In genomic region chr4:55087016-55087929, GRCh38 we compare ENCODE assay signal across 24 cellular contexts. TPM values are rescaled to one million over a fixed set of nuclear protein-coding genes. Genes with fewer than 3 reads are reported as not detected.
DNase-seq lines count a peak whose midpoint lies in the region; ATAC-seq and TF ChIP-seq lines count a peak whose summit lies in the region.
"Had no signal": no experiment of that assay in that cellular context is flagged by ENCODE, and none has a peak within 500 bp of the region (broad histone marks: within the 10 kb centered on the region; RNA-seq: fewer than 3 reads in every experiment).

No MANE protein-coding gene starts in this region.

- H3K4me1 Mint-ChIP-seq in memory B cell (peaks cover 2% of the 10 kb centered on the region), osteocyte (ENCODE audit: unreplicated experiment) (no peaks in the 10 kb centered on the region)
- H3K4me1 Mint-ChIP-seq: IgD-negative memory B cell had no signal

- H3K9me2 ChIP-seq in SK-N-SH: no peaks in the 10 kb centered on the region

- H3K27me3 ChIP-seq in SK-N-SH (ENCODE audit: insufficient read depth) (0 out of 2 replicates have a peak, but pooled peaks cover 5% of the 10 kb centered on the region), esophagus muscularis mucosa (no peaks in the 10 kb centered on the region)

- WGBS in SK-N-SH (ENCODE audit: low lambda C conversion rate): 32% methylated on average over 8 of the region's 8 CpGs
- 34% methylated on average over 8 of the region's 8 CpGs for WGBS in esophagus muscularis mucosa

- TF ChIP-seq RAD21 in SK-N-SH (IDR thresholded peaks at IDR 0.05; ENCODE audit: low read length): no peak

- peaks cover 2% of the 10 kb centered on the region for H3K9me3 Mint-ChIP-seq in memory B cell
- H3K9me3 Mint-ChIP-seq in osteocyte (ENCODE audit: unreplicated experiment): no peaks in the 10 kb centered on the region
- H3K9me3 Mint-ChIP-seq: activated T-cell treated with anti-CD3 and anti-CD28 coated beads, Interleukin-2, amount 50 U/mL, for 24 hours; CD4-positive, alpha-beta T cell; IgD-negative memory B cell; natural killer cell treated with Interleukin-12 subunit alpha and Interleukin-12 subunit beta and Interleukin-15 and Interleukin-18, amount 100 ng/mL, for 72 hours; stimulated activated naive B cell treated with anti-CD40 and anti-IgM and Interleukin-4, amounts not matched to agents 10 μg/mL and 1 μg/mL and 100 μg/mL, for 72 hours; type B pancreatic cell had no signal

- intact Hi-C loops in esophagus muscularis mucosa (cut with DNase I): no loop called here

- no peaks in the 10 kb centered on the region for H3F3A ChIP-seq in SK-N-SH (replicated peaks; ENCODE audit: insufficient read depth)

- no peak for ATAC-seq in memory B cell (ENCODE audit: low read depth)
- ATAC-seq: A549; natural killer cell treated with Interleukin-12 subunit alpha and Interleukin-12 subunit beta and Interleukin-15 and Interleukin-18, amount 100 ng/mL, for 72 hours; Panc1 had no signal

- DNase-seq in AG20443 (ENCODE audit: low spot score) (peak; percentile 14), SK-N-SH (peak; percentile 61), esophagus muscularis mucosa (ENCODE audit: extremely low spot score) (peak; percentile 42), memory B cell (ENCODE audit: low spot score in 2 of 2) (no peak), osteocyte (ENCODE audit: extremely low spot score, unreplicated experiment) (no peak), NCI-H1417 (lab: John Stamatoyannopoulos, UW) (no peak), MV-4-11 (lab: John Stamatoyannopoulos, UW) (no peak), SKM-1 (lab: John Stamatoyannopoulos, UW; ENCODE audit: unreplicated experiment) (no peak)
- DNase-seq: activated CD4-positive, alpha-beta T cell treated with anti-CD3 and anti-CD28 coated beads, Interleukin-2, amount 50 U/mL, for 4 hours; activated naive CD4-positive, alpha-beta T cell treated with anti-CD3 and anti-CD28 coated beads, Interleukin-2, amount 50 U/mL, for 16 hours; activated T-cell treated with anti-CD3 and anti-CD28 coated beads, Interleukin-2, amount 50 U/mL, for 24 hours; CD4-positive, alpha-beta T cell; DMS79; effector memory CD4-positive, alpha-beta T cell; H7; stimulated activated CD4-positive, alpha-beta T cell treated with anti-CD3 and anti-CD28 coated beads, Interleukin-15, amount 100 ng/mL, for 24 hours; stimulated activated naive B cell treated with anti-CD40 and anti-IgM and Interleukin-4, amounts not matched to agents 10 μg/mL and 1 μg/mL and 100 μg/mL, for 72 hours; SW 1271 had no signal

- no peaks in the 10 kb centered on the region for H3K36me3 Mint-ChIP-seq in memory B cell
- no peaks in the 10 kb centered on the region for H3K36me3 Mint-ChIP-seq in osteocyte (ENCODE audit: unreplicated experiment)
- H3K36me3 Mint-ChIP-seq: natural killer cell treated with Interleukin-12 subunit alpha and Interleukin-12 subunit beta and Interleukin-15 and Interleukin-18, amount 100 ng/mL, for 72 hours; stimulated activated naive B cell treated with anti-CD40 and anti-IgM and Interleukin-4, amounts not matched to agents 10 μg/mL and 1 μg/mL and 100 μg/mL, for 72 hours; type B pancreatic cell had no signal

- H3K4me3 Mint-ChIP-seq in memory B cell: no peak overlapping the region
- no peak overlapping the region for H3K4me3 Mint-ChIP-seq in osteocyte (ENCODE audit: unreplicated experiment)
- H3K4me3 Mint-ChIP-seq: activated T-cell treated with anti-CD3 and anti-CD28 coated beads, Interleukin-2, amount 50 U/mL, for 24 hours; CD4-positive, alpha-beta T cell; natural killer cell treated with Interleukin-12 subunit alpha and Interleukin-12 subunit beta and Interleukin-15 and Interleukin-18, amount 100 ng/mL, for 72 hours; stimulated activated naive B cell treated with anti-CD40 and anti-IgM and Interleukin-4, amounts not matched to agents 10 μg/mL and 1 μg/mL and 100 μg/mL, for 72 hours; type B pancreatic cell had no signal

- no peaks in the 10 kb centered on the region for H3K9me3 ChIP-seq in SK-N-SH
- H3K9me3 ChIP-seq in esophagus muscularis mucosa: no peaks in the 10 kb centered on the region
- H3K9me3 ChIP-seq: A549 had no signal

- no peak overlapping the region for H2AFZ ChIP-seq in SK-N-SH (ENCODE audit: low read depth)

- H3K27ac ChIP-seq in SK-N-SH (ENCODE audit: low read depth in 2 of 2, low read length in 1 of 2) (peak overlapping the region in 1 of 2 experiments; percentile 80; a peak in 2 of 4 replicates), esophagus muscularis mucosa (replicated peaks in 1 of 4) (no peak overlapping the region)
- H3K27ac ChIP-seq: A549, HL-60 had no signal

- POLR2A ChIA-PET in SK-N-SH (lab: Yijun Ruan, JAX): no interaction called here

- no peak for TF ChIP-seq CTCF in SK-N-SH (IDR thresholded peaks at IDR 0.05)
- TF ChIP-seq CTCF in esophagus muscularis mucosa (IDR thresholded peaks at IDR 0.05): no peak
- no peak for TF ChIP-seq CTCF in osteocyte (IDR thresholded peaks at IDR 0.05)

- peak overlapping the region; percentile 85 for H3K27ac Mint-ChIP-seq in memory B cell
- H3K27ac Mint-ChIP-seq in osteocyte (ENCODE audit: unreplicated experiment): no peak overlapping the region
- H3K27ac Mint-ChIP-seq: activated T-cell treated with anti-CD3 and anti-CD28 coated beads, Interleukin-2, amount 50 U/mL, for 24 hours; CD4-positive, alpha-beta T cell; natural killer cell treated with Interleukin-12 subunit alpha and Interleukin-12 subunit beta and Interleukin-15 and Interleukin-18, amount 100 ng/mL, for 72 hours; stimulated activated naive B cell treated with anti-CD40 and anti-IgM and Interleukin-4, amounts not matched to agents 10 μg/mL and 1 μg/mL and 100 μg/mL, for 72 hours; type B pancreatic cell had no signal

- H3K36me3 ChIP-seq in SK-N-SH (replicated peaks in 1 of 2; ENCODE audit: control insufficient read depth in 1 of 2, insufficient read depth in 2 of 2, low read length in 1 of 2) (no peaks in the 10 kb centered on the region), esophagus muscularis mucosa (peaks cover 3 to 83% (median 37%) of the 10 kb centered on the region in 4 donors)

- H3K4me3 ChIP-seq in SK-N-SH (ENCODE audit: low read depth in 2 of 2, low read length in 1 of 2) (no peak overlapping the region), esophagus muscularis mucosa (no peak overlapping the region)
- H3K4me3 ChIP-seq: A549 had no signal

- no peak for TF ChIP-seq EP300 in SK-N-SH (IDR thresholded peaks at IDR 0.05; ENCODE audit: borderline replicate concordance in 1 of 2, low read depth in 1 of 2, low read length in 1 of 2)
- no peak for TF ChIP-seq EP300 in esophagus muscularis mucosa (IDR thresholded peaks at IDR 0.05)

- TF ChIP-seq POLR2A in esophagus muscularis mucosa (IDR thresholded peaks at IDR 0.05; ENCODE audit: low read depth): no peak

- no peaks in the 10 kb centered on the region for H3K79me2 ChIP-seq in SK-N-SH (ENCODE audit: insufficient read depth)

- H3K27me3 Mint-ChIP-seq in memory B cell: peaks cover 1% of the 10 kb centered on the region
- peaks cover 76% of the 10 kb centered on the region for H3K27me3 Mint-ChIP-seq in osteocyte (ENCODE audit: unreplicated experiment)
- H3K27me3 Mint-ChIP-seq: natural killer cell treated with Interleukin-12 subunit alpha and Interleukin-12 subunit beta and Interleukin-15 and Interleukin-18, amount 100 ng/mL, for 72 hours; stimulated activated naive B cell treated with anti-CD40 and anti-IgM and Interleukin-4, amounts not matched to agents 10 μg/mL and 1 μg/mL and 100 μg/mL, for 72 hours had no signal

- H3K4me2 ChIP-seq in SK-N-SH: no peak overlapping the region
- H3K4me2 ChIP-seq: A549 had no signal

- H3K4me1 ChIP-seq in SK-N-SH (ENCODE audit: control insufficient read depth in 1 of 2, insufficient read depth in 2 of 2, low read depth in 1 of 2, low read length in 1 of 2): peaks cover 0 to 12% of the 10 kb centered on the region in 2 experiments; a peak in 1 of 4 replicates
- peaks cover 15 to 22% (median 22%) of the 10 kb centered on the region in 4 donors for H3K4me1 ChIP-seq in esophagus muscularis mucosa
- H3K4me1 ChIP-seq: A549 had no signal

- H4K20me1 ChIP-seq in SK-N-SH (ENCODE audit: insufficient read depth): no peaks in the 10 kb centered on the region

- H3K9ac ChIP-seq in SK-N-SH: no peak overlapping the region

- CTCF ChIA-PET in SK-N-SH (lab: Yijun Ruan, JAX): interaction anchor here (0.5 to 1.0 kb wide), 3 partner anchors 8 to 1884 kb away, joined by 3 to 6 read pairs (median 3); no protein-coding TSS in a partner anchor

TF ChIP-seq in SK-N-SH, 30 proteins besides CTCF, POLR2A, EP300 and RAD21:
- no peak for TF ChIP-seq SMC3 (IDR thresholded peaks at IDR 0.05; ENCODE audit: low read depth, low read length)

RNA-seq across cellular contexts. Expression of gene KDR, which starts 38.1 kb away (rescaled TPM):
- 0.02 TPM in 1 of 2 replicates, not detected in the other for polyA plus RNA-seq in SK-N-SH (2012; rRNA removed)
- polyA plus RNA-seq in SK-N-SH (2012; cell fraction: cytosol; rRNA removed): under 0.01 and 0.01 TPM in 2 replicates
- not detected in 2 replicates for polyA plus RNA-seq in SK-N-SH (2012; cell fraction: nucleus; rRNA removed)
- 100 to 1,000 TPM in 1 of 4 donors, 10 to 100 TPM in 3; 39.5 to 104 (median 61.7) TPM for total RNA-seq in esophagus muscularis mucosa
- 0.18 and 0.24 TPM in 2 replicates for total RNA-seq in osteocyte
- total RNA-seq: CD4-positive, alpha-beta T cell; natural killer cell treated with Interleukin-12 subunit alpha and Interleukin-12 subunit beta and Interleukin-15 and Interleukin-18, amount 100 ng/mL, for 72 hours had no signal
- polyA plus RNA-seq: A549, IgD-negative memory B cell had no signal

Comparison
In these comparisons a context has a peak if more than half of its experiments do, and no peak if none do; other contexts are left out.
1. DNase-seq: peak in AG20443 (single experiment), SK-N-SH (single experiment) and esophagus muscularis mucosa (single experiment); none in memory B cell (0 of 2), osteocyte (single experiment), NCI-H1417 (0 of 3), MV-4-11 (single experiment) and SKM-1 (single experiment).
2. RNA of gene KDR, which starts 38.1 kb away (total RNA-seq): 39.5 to 104 TPM in esophagus muscularis mucosa; 0.18 to 0.24 TPM in osteocyte; every median in the first group is over 10 times any median in the second.